ENCODE assay signal across 1 cellular context in genomic region chr19:38869160-38869835, GRCh38.
TF ChIP-seq lines count a peak whose summit lies in the region.

No MANE protein-coding gene starts in this region.

TF ChIP-seq in GM12878, 131 proteins besides CTCF, POLR2A, EP300 and RAD21 (continues in another document):
- TF ChIP-seq RELB (IDR thresholded peaks at IDR 0.05; ENCODE audit: low read depth) (0 out of 2 replicates have a peak, but pooled peaks have one; percentile 36), NRF1 (conservative IDR thresholded peaks at IDR 0.05; ENCODE audit: low read depth, low read length) (no peak), PAX8 (IDR thresholded peaks at IDR 0.05) (no peak), MLLT1 (IDR thresholded peaks at IDR 0.05) (no peak), ELK1 (IDR thresholded peaks at IDR 0.05; ENCODE audit: low read depth, low read length) (no peak), ZNF622 (IDR thresholded peaks at IDR 0.05) (no peak), IKZF2 (IDR thresholded peaks at IDR 0.05) (peak in 1 of 2 experiments; percentile 31; a peak in 1 of 4 replicates), RCOR1 (conservative IDR thresholded peaks at IDR 0.05; ENCODE audit: low read depth, low read length) (no peak), ZBTB4 (CRISPR knock-in tag; IDR thresholded peaks at IDR 0.05) (no peak), MTA3 (IDR thresholded peaks at IDR 0.05; ENCODE audit: borderline replicate concordance, low read length) (no peak), ZSCAN29 (IDR thresholded peaks at IDR 0.05) (no peak), ATF2 (IDR thresholded peaks at IDR 0.05; ENCODE audit: low read length) (no peak), MXI1 (IDR thresholded peaks at IDR 0.05; ENCODE audit: low read depth, low read length) (no peak; the same call in none of the 2 replicates), JUND (IDR thresholded peaks at IDR 0.05; ENCODE audit: low read depth, low read length) (no peak), CBX3 (IDR thresholded peaks at IDR 0.05; ENCODE audit: borderline replicate concordance, low read depth) (no peak), ETV6 (conservative IDR thresholded peaks at IDR 0.05 in 1 of 2, IDR thresholded peaks at IDR 0.05 in 1 of 2; ENCODE audit: borderline replicate concordance in 1 of 2, low read depth in 1 of 2) (no peak), KDM1A (IDR thresholded peaks at IDR 0.05; ENCODE audit: borderline replicate concordance) (no peak), EGR1 (IDR thresholded peaks at IDR 0.05; ENCODE audit: borderline replicate concordance in 1 of 2, low read depth in 2 of 2, low read length in 2 of 2) (no peak), SPI1 (IDR thresholded peaks at IDR 0.05; ENCODE audit: borderline replicate concordance, insufficient read depth, low read depth, low read length) (peak; percentile 25; the same call in 1 of the 2 replicates), HSF1 (IDR thresholded peaks at IDR 0.05; ENCODE audit: low read depth, low read length) (no peak), ZNF592 (IDR thresholded peaks at IDR 0.05) (no peak), MTA2 (IDR thresholded peaks at IDR 0.05; ENCODE audit: low read depth) (no peak), MEF2B (IDR thresholded peaks at IDR 0.05; ENCODE audit: partially characterized antibody, poor library complexity, severe bottlenecking) (no peak), BHLHE40 (IDR thresholded peaks at IDR 0.05; ENCODE audit: borderline replicate concordance in 1 of 2, low read depth in 2 of 2, low read length in 1 of 2) (0 out of 4 replicates have a peak, but pooled peaks of 1 of the 2 experiments have one; percentile 31), SIX5 (IDR thresholded peaks at IDR 0.05; ENCODE audit: low read depth, low read length, severe bottlenecking) (no peak), NR2C1 (IDR thresholded peaks at IDR 0.05) (no peak), TCF12 (IDR thresholded peaks at IDR 0.05; ENCODE audit: low read depth, low read length) (no peak), HCFC1 (IDR thresholded peaks at IDR 0.05; ENCODE audit: low read length) (no peak), ZNF217 (IDR thresholded peaks at IDR 0.05) (no peak), USF1 (IDR thresholded peaks at IDR 0.05; ENCODE audit: borderline replicate concordance, extremely low read length, insufficient read depth, low read depth, low read length) (peak; percentile 58), GATAD2B (conservative IDR thresholded peaks at IDR 0.05; ENCODE audit: low read depth) (0 out of 2 replicates have a peak, but pooled peaks have one; percentile 26), CHD1 (IDR thresholded peaks at IDR 0.05; ENCODE audit: low read depth, low read length) (no peak), IRF4 (IDR thresholded peaks at IDR 0.05; ENCODE audit: low read depth, low read length) (no peak), JUNB (IDR thresholded peaks at IDR 0.05) (no peak), NFXL1 (IDR thresholded peaks at IDR 0.05; ENCODE audit: borderline replicate concordance) (no peak), POLR2AphosphoS5 (IDR thresholded peaks at IDR 0.05; ENCODE audit: low read length) (no peak), ZNF384 (IDR thresholded peaks at IDR 0.05; ENCODE audit: borderline replicate concordance, low read depth, low read length) (no peak), E2F4 (IDR thresholded peaks at IDR 0.05; ENCODE audit: low read depth, low read length) (no peak), RAD51 (IDR thresholded peaks at IDR 0.05) (peak; percentile 68; the same call in 1 of the 2 replicates), NKRF (conservative IDR thresholded peaks at IDR 0.05) (peak; percentile 35; the same call in 1 of the 2 replicates), ZNF274 (IDR thresholded peaks at IDR 0.05; ENCODE audit: insufficient read depth, insufficient read length) (no peak)
